1 cellular context compared by ENCODE assay signal in genomic region chrX:80808854-80809493, GRCh38.
TF ChIP-seq lines count a peak whose summit lies in the region.

No MANE protein-coding gene starts in this region.

TF ChIP-seq in A549, 52 proteins besides CTCF, POLR2A, EP300 and RAD21 (continued from another document):
- TF ChIP-seq TFCP2L1 (CRISPR knock-in tag; IDR thresholded peaks at IDR 0.05) (no peak), CHD4 (IDR thresholded peaks at IDR 0.05; ENCODE audit: borderline replicate concordance) (no peak), RNF2 (IDR thresholded peaks at IDR 0.05; ENCODE audit: borderline replicate concordance, low read depth) (no peak), MYC (IDR thresholded peaks at IDR 0.05; ENCODE audit: borderline replicate concordance, low read length) (no peak), POLR2AphosphoS2 (conservative IDR thresholded peaks at IDR 0.05; ENCODE audit: low read length) (no peak), KDM5A (IDR thresholded peaks at IDR 0.05) (no peak), JUNB (IDR thresholded peaks at IDR 0.05) (no peak), BHLHE40 (IDR thresholded peaks at IDR 0.05; ENCODE audit: low read depth, low read length) (no peak), PHF8 (IDR thresholded peaks at IDR 0.05; ENCODE audit: borderline replicate concordance, low read depth) (no peak), CHD2 (IDR thresholded peaks at IDR 0.05; ENCODE audit: low read length, partially characterized antibody) (no peak)
- TF ChIP-seq, protein P1, sequence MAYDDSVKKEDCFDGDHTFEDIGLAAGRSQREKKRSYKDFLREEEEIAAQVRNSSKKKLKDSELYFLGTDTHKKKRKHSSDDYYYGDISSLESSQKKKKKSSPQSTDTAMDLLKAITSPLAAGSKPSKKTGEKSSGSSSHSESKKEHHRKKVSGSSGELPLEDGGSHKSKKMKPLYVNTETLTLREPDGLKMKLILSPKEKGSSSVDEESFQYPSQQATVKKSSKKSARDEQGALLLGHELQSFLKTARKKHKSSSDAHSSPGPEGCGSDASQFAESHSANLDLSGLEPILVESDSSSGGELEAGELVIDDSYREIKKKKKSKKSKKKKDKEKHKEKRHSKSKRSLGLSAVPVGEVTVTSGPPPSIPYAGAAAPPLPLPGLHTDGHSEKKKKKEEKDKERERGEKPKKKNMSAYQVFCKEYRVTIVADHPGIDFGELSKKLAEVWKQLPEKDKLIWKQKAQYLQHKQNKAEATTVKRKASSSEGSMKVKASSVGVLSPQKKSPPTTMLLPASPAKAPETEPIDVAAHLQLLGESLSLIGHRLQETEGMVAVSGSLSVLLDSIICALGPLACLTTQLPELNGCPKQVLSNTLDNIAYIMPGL (CRISPR knock-in tag; IDR thresholded peaks at IDR 0.05; ENCODE audit: borderline replicate concordance), result no peak
- TF ChIP-seq, protein P2, sequence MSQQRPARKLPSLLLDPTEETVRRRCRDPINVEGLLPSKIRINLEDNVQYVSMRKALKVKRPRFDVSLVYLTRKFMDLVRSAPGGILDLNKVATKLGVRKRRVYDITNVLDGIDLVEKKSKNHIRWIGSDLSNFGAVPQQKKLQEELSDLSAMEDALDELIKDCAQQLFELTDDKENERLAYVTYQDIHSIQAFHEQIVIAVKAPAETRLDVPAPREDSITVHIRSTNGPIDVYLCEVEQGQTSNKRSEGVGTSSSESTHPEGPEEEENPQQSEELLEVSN (IDR thresholded peaks at IDR 0.05; ENCODE audit: borderline replicate concordance, low read depth), result no peak
